15 cellular contexts compared by ENCODE assay signal in the genomic region with DNA sequence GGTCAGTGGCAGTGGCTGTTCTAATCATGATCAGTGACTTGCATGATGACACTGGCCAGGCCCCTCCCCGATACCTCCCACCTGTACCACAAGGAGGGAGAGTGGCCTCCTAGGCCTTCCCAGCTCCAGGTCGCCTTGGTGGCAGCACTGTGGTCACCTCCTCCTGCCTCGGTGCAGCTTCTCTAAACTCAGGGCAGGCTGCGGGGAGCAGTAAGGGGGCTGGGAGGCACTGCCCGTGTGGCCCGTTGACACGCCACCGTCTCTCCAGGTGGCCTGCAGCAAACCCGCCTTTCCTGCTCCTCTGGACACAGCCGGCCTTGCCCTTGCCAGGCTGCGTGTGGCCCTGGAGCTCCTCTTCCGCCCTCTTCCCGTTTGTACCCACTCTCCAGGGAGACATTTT.
DNase-seq lines count a peak whose midpoint lies in the region; ATAC-seq, FAIRE-seq and TF ChIP-seq lines count a peak whose summit lies in the region.
"Had no signal": no experiment of that assay in that cellular context is flagged by ENCODE, and none has a peak within 500 bp of the region (broad histone marks: within the 10 kb centered on the region; RNA-seq: fewer than 3 reads in every experiment).

No MANE protein-coding gene starts in this region.

- no peak overlapping the region for H3K27ac ChIP-seq in H9 (ENCODE audit: insufficient read length, low read depth, low read length)
- H3K27ac ChIP-seq in kidney (ENCODE audit: low read depth in 2 of 2, low read length in 2 of 2) = no peak overlapping the region
- H3K27ac ChIP-seq: esophagus muscularis mucosa had no signal

- H2BK5ac ChIP-seq in H9 (ENCODE audit: insufficient read length, low read length) = no peak overlapping the region

- no peak overlapping the region for H4K91ac ChIP-seq in H9 (ENCODE audit: insufficient read length, low read depth, low read length)

- H4K8ac ChIP-seq in H9 (replicated peaks; ENCODE audit: insufficient read length, low read depth, low read length) = no peak overlapping the region

- no peak overlapping the region for H3K9ac ChIP-seq in H9 (ENCODE audit: extremely low read depth, insufficient read length, low read length)
- no peak overlapping the region for H3K9ac ChIP-seq in kidney (ENCODE audit: low read length in 2 of 2)

- DNase-seq in H9 = no peak
- no peak for DNase-seq in activated naive CD8-positive, alpha-beta T cell treated with anti-CD3 and anti-CD28 coated beads, Interleukin-2, amount 50 U/mL, for 24 hours
- peak; percentile 61 for DNase-seq in kidney
- DNase-seq in sciatic nerve (ENCODE audit: low spot score) = peak; percentile 50
- DNase-seq in stimulated activated naive CD4-positive, alpha-beta T cell treated with Interleukin-2 at 50 U/mL for 16 hours (lab: John Stamatoyannopoulos, UW) = no peak
- no peak for DNase-seq in D721Med (ENCODE audit: insufficient read length, low spot score)
- no peak for DNase-seq in activated CD4-positive, alpha-beta memory T cell treated with anti-CD3 and anti-CD28 coated beads for 36 hours
- DNase-seq: activated CD8-positive, alpha-beta T cell treated with anti-CD3 and anti-CD28 coated beads, Interleukin-2, amount 10 ng/mL, durations not matched to agents 7 days and 5 days; CD4-positive, CD25-positive, alpha-beta regulatory T cell; NCI-H146; occipital lobe had no signal

- no peaks in the 10 kb centered on the region for H4K20me1 ChIP-seq in H9 (ENCODE audit: control insufficient read depth, insufficient read depth, insufficient read length)

- no peak overlapping the region for H3K14ac ChIP-seq in H9 (ENCODE audit: insufficient read depth, low read length)

- H2BK120ac ChIP-seq in H9 (ENCODE audit: low read depth, low read length, poor library complexity, severe bottlenecking) = no peak overlapping the region

- no peaks in the 10 kb centered on the region; the same call in 1 of the 2 replicates for H3K4me1 ChIP-seq in H9 (ENCODE audit: insufficient read depth, low read length)
- H3K4me1 ChIP-seq in kidney (ENCODE audit: control insufficient read depth in 1 of 2, insufficient read depth in 1 of 2, low read depth in 1 of 2, low read length in 2 of 2) = peaks cover 4 to 5% of the 10 kb centered on the region in 2 donors

- no peaks in the 10 kb centered on the region for H3K36me3 ChIP-seq in kidney (ENCODE audit: control insufficient read depth in 1 of 2, insufficient read depth in 2 of 2, low read length in 2 of 2)
- H3K36me3 ChIP-seq: esophagus muscularis mucosa had no signal

- no peak overlapping the region for H3K56ac ChIP-seq in H9 (ENCODE audit: insufficient read length, low read depth, low read length)

- no peak for TF ChIP-seq CTCF in H9 (conservative IDR thresholded peaks at IDR 0.05)
- TF ChIP-seq CTCF in kidney (IDR thresholded peaks at IDR 0.05; ENCODE audit: borderline replicate concordance, extremely low read depth, insufficient read depth) = no peak
- TF ChIP-seq CTCF in D721Med (IDR thresholded peaks at IDR 0.05; ENCODE audit: insufficient read depth, missing control alignments) = no peak

- H3K18ac ChIP-seq in H9 (ENCODE audit: insufficient read length, low read depth, low read length) = no peak overlapping the region

- no peaks in the 10 kb centered on the region for H3K9me3 ChIP-seq in H9 (ENCODE audit: control insufficient read depth, low read depth, low read length)
- no peaks in the 10 kb centered on the region for H3K9me3 ChIP-seq in kidney (ENCODE audit: control insufficient read depth in 1 of 2, low read length in 2 of 2)
- H3K9me3 ChIP-seq: esophagus muscularis mucosa had no signal

- H3K36me3 Mint-ChIP-seq in H9 (ENCODE audit: insufficient read depth in 1 of 3, low read depth in 3 of 3) = peaks cover 0 to 8% (median 0%) of the 10 kb centered on the region in 3 experiments; a peak in 4 of 7 replicates
- H3K36me3 Mint-ChIP-seq in activated naive CD8-positive, alpha-beta T cell treated with anti-CD3 and anti-CD28 coated beads, Interleukin-2, amount 50 U/mL, for 24 hours (ENCODE audit: low read depth) = no peaks in the 10 kb centered on the region
- no peaks in the 10 kb centered on the region for H3K36me3 Mint-ChIP-seq in activated CD4-positive, alpha-beta memory T cell treated with anti-CD3 and anti-CD28 coated beads for 36 hours
- H3K36me3 Mint-ChIP-seq: CD4-positive, CD25-positive, alpha-beta regulatory T cell had no signal

- no peak overlapping the region for H2AK5ac ChIP-seq in H9 (ENCODE audit: insufficient read length, low read length)

- H3K4me1 Mint-ChIP-seq in H9 = peaks cover 27 to 33% of the 10 kb centered on the region in 2 experiments
- peaks cover 6% of the 10 kb centered on the region for H3K4me1 Mint-ChIP-seq in activated naive CD8-positive, alpha-beta T cell treated with anti-CD3 and anti-CD28 coated beads, Interleukin-2, amount 50 U/mL, for 24 hours
- H3K4me1 Mint-ChIP-seq in activated CD4-positive, alpha-beta memory T cell treated with anti-CD3 and anti-CD28 coated beads for 36 hours (ENCODE audit: low read depth) = peaks cover 6% of the 10 kb centered on the region

- no peak overlapping the region for H4K5ac ChIP-seq in H9 (ENCODE audit: insufficient read length, low read depth, low read length)

- no peaks in the 10 kb centered on the region for H3K27me3 ChIP-seq in H9 (ENCODE audit: insufficient read depth, low read length)
- H3K27me3 ChIP-seq: esophagus muscularis mucosa had no signal

- no peak for FAIRE-seq in kidney (lab: Jason Lieb, UNC)
- no peak for FAIRE-seq in D721Med (lab: Jason Lieb, UNC)
- FAIRE-seq: TTC549 had no signal

- peaks cover 2 to 3% of the 10 kb centered on the region in 2 experiments; a peak in 2 of 5 replicates for H3K9me3 Mint-ChIP-seq in H9
- no peaks in the 10 kb centered on the region for H3K9me3 Mint-ChIP-seq in activated naive CD8-positive, alpha-beta T cell treated with anti-CD3 and anti-CD28 coated beads, Interleukin-2, amount 50 U/mL, for 24 hours
- no peaks in the 10 kb centered on the region for H3K9me3 Mint-ChIP-seq in activated CD4-positive, alpha-beta memory T cell treated with anti-CD3 and anti-CD28 coated beads for 36 hours
- H3K9me3 Mint-ChIP-seq: CD4-positive, CD25-positive, alpha-beta regulatory T cell; dendritic cell treated with granulocyte-macrophage colony-stimulating factor and Interleukin-4, amounts not matched to agents 40 ng/mL and 50 ng/mL, for 4 days had no signal

- peak overlapping the region in 1 of 2 experiments; percentile 84; a peak in 2 of 5 replicates for H3K4me3 Mint-ChIP-seq in H9
- H3K4me3 Mint-ChIP-seq in activated naive CD8-positive, alpha-beta T cell treated with anti-CD3 and anti-CD28 coated beads, Interleukin-2, amount 50 U/mL, for 24 hours = no peak overlapping the region
- no peak overlapping the region for H3K4me3 Mint-ChIP-seq in activated CD4-positive, alpha-beta memory T cell treated with anti-CD3 and anti-CD28 coated beads for 36 hours
- H3K4me3 Mint-ChIP-seq: dendritic cell treated with granulocyte-macrophage colony-stimulating factor and Interleukin-4, amounts not matched to agents 40 ng/mL and 50 ng/mL, for 4 days had no signal

- peaks cover 1% of the 10 kb centered on the region for H3K27me3 Mint-ChIP-seq in H9 (ENCODE audit: low read depth)
- no peaks in the 10 kb centered on the region for H3K27me3 Mint-ChIP-seq in activated naive CD8-positive, alpha-beta T cell treated with anti-CD3 and anti-CD28 coated beads, Interleukin-2, amount 50 U/mL, for 24 hours
- H3K27me3 Mint-ChIP-seq in activated CD4-positive, alpha-beta memory T cell treated with anti-CD3 and anti-CD28 coated beads for 36 hours = no peaks in the 10 kb centered on the region
- H3K27me3 Mint-ChIP-seq: dendritic cell treated with granulocyte-macrophage colony-stimulating factor and Interleukin-4, amounts not matched to agents 40 ng/mL and 50 ng/mL, for 4 days had no signal

- no peak overlapping the region for H2BK15ac ChIP-seq in H9 (ENCODE audit: low read depth, low read length)

- H3K79me1 ChIP-seq in H9 (ENCODE audit: insufficient read depth, low read depth, low read length, poor library complexity, severe bottlenecking) = no peaks in the 10 kb centered on the region

- peak overlapping the region; percentile 39 for H3K4me2 ChIP-seq in H9 (ENCODE audit: insufficient read depth, insufficient read length, low read length)

- no peak overlapping the region for H2BK12ac ChIP-seq in H9 (ENCODE audit: insufficient read length, low read depth, low read length)

- peaks cover 4% of the 10 kb centered on the region for H3K23me2 ChIP-seq in H9 (ENCODE audit: insufficient read length, low read depth, low read length, poor library complexity, severe bottlenecking)

- H2BK20ac ChIP-seq in H9 (ENCODE audit: low read depth, low read length, poor library complexity, severe bottlenecking) = no peak overlapping the region

- H3K23ac ChIP-seq in H9 (ENCODE audit: insufficient read length, low read depth, low read length) = no peak overlapping the region

- H3K4ac ChIP-seq in H9 (ENCODE audit: low read depth, low read length) = no peak overlapping the region

- CTCF ChIA-PET in activated CD4-positive, alpha-beta memory T cell treated with anti-CD3 and anti-CD28 coated beads for 36 hours (lab: Charles Lee) = interaction anchor here (0.6 to 1.8 kb wide), 2 partner anchors 20 kb away, joined by 3 to 5 read pairs; no protein-coding TSS in a partner anchor

- H3T11ph ChIP-seq in H9 (ENCODE audit: low read length) = no peak overlapping the region

- H3K4me3 ChIP-seq in kidney (ENCODE audit: low read length in 2 of 2) = peak overlapping the region in 1 of 2 donors; percentile 22
- H3K4me3 ChIP-seq: lung had no signal

- intact Hi-C loops in kidney (cut with DNase I) (no loop called here), sciatic nerve (cut with DNase I) (no loop called here)
- intact Hi-C loops in activated CD4-positive, alpha-beta memory T cell treated with anti-CD3 and anti-CD28 coated beads for 36 hours (cut with micrococcal nuclease) = no loop called here

- ATAC-seq in activated naive CD8-positive, alpha-beta T cell treated with anti-CD3 and anti-CD28 coated beads, Interleukin-2, amount 50 U/mL, for 24 hours = no peak
- peak; percentile 34 for ATAC-seq in sciatic nerve
- ATAC-seq: activated CD8-positive, alpha-beta T cell treated with anti-CD3 and anti-CD28 coated beads, Interleukin-2, amount 10 ng/mL, durations not matched to agents 7 days and 5 days had no signal

- no peak overlapping the region for H2AFZ ChIP-seq in H9 (ENCODE audit: low read length)

- WGBS in H9 (ENCODE audit: extremely low coverage, insufficient read length, low lambda C conversion rate) = no CpG with 5 or more reads among the region's 13 CpGs

- H3K27ac Mint-ChIP-seq in H9 = peak overlapping the region; percentile 85 to 96 (median 95); a peak in 4 of 7 replicates
- peak overlapping the region; percentile 56 for H3K27ac Mint-ChIP-seq in activated naive CD8-positive, alpha-beta T cell treated with anti-CD3 and anti-CD28 coated beads, Interleukin-2, amount 50 U/mL, for 24 hours
- no peak overlapping the region for H3K27ac Mint-ChIP-seq in activated CD4-positive, alpha-beta memory T cell treated with anti-CD3 and anti-CD28 coated beads for 36 hours
- H3K27ac Mint-ChIP-seq: activated CD8-positive, alpha-beta T cell treated with anti-CD3 and anti-CD28 coated beads, Interleukin-2, amount 10 ng/mL, durations not matched to agents 7 days and 5 days; dendritic cell treated with granulocyte-macrophage colony-stimulating factor and Interleukin-4, amounts not matched to agents 40 ng/mL and 50 ng/mL, for 4 days had no signal

- H3K79me2 ChIP-seq in H9 (ENCODE audit: insufficient read depth, low read length) = no peaks in the 10 kb centered on the region

- POLR2A ChIA-PET in activated CD4-positive, alpha-beta memory T cell treated with anti-CD3 and anti-CD28 coated beads for 36 hours (lab: Charles Lee) = no interaction called here

Comparison
In these comparisons a context has a peak if more than half of its experiments do, and no peak if none do; other contexts are left out.
1. DNase-seq: peak in kidney (single experiment) and sciatic nerve (single experiment); none in H9 (single experiment), activated naive CD8-positive, alpha-beta T cell treated with anti-CD3 and anti-CD28 coated beads, Interleukin-2, amount 50 U/mL, for 24 hours (single experiment), stimulated activated naive CD4-positive, alpha-beta T cell treated with Interleukin-2 at 50 U/mL for 16 hours (single experiment), D721Med (single experiment) and activated CD4-positive, alpha-beta memory T cell treated with anti-CD3 and anti-CD28 coated beads for 36 hours (single experiment).